9 cellular contexts compared by ENCODE assay signal in genomic region chr2:227509824-227510619, GRCh38. TPM values are rescaled to one million over a fixed set of nuclear protein-coding genes. Genes with fewer than 3 reads are reported as not detected.
DNase-seq lines count a peak whose midpoint lies in the region; ATAC-seq and TF ChIP-seq lines count a peak whose summit lies in the region.
"Had no signal": no experiment of that assay in that cellular context is flagged by ENCODE, and none has a peak within 500 bp of the region (broad histone marks: within the 10 kb centered on the region; RNA-seq: fewer than 3 reads in every experiment).

No MANE protein-coding gene starts in this region.

- no peak overlapping the region for H3K4me3 Mint-ChIP-seq in GM23338

- H4K20me1 ChIP-seq in GM23338 (replicated peaks; ENCODE audit: insufficient read depth): peaks cover 64% of the 10 kb centered on the region

- H3K9me2 ChIP-seq in GM23338 (ENCODE audit: insufficient read depth): no peaks in the 10 kb centered on the region

- H3K36me3 ChIP-seq in GM23338 (ENCODE audit: insufficient read depth): no peaks in the 10 kb centered on the region

- DNase-seq in GM23338 (ENCODE audit: low spot score): peak; percentile 32
- DNase-seq in RPMI7951 (ENCODE audit: low read depth): peak; percentile 72
- DNase-seq in fibroblast of gingiva (ENCODE audit: low read depth): peak; percentile 29
- DNase-seq in retinal pigment epithelial cell (ENCODE audit: low read depth): peak; percentile 17
- DNase-seq in NCI-H1105 treated with DMSO at 0.1 percent for 48 hours (lab: John Stamatoyannopoulos, UW): no peak
- no peak for DNase-seq in NCI-H128 (lab: John Stamatoyannopoulos, UW; ENCODE audit: unreplicated experiment)
- DNase-seq: activated T-cell treated with anti-CD3 and anti-CD28 coated beads for 4 hours had no signal

- H2AFZ ChIP-seq in GM23338: no peak overlapping the region

- no peak overlapping the region for H3K27ac ChIP-seq in GM23338 (ENCODE audit: low read depth)

- peaks cover 70% of the 10 kb centered on the region for H3K4me1 ChIP-seq in GM23338 (ENCODE audit: insufficient read depth)

- peak overlapping the region; percentile 46; the same call in 1 of the 2 replicates for H3K4me2 ChIP-seq in GM23338

- H3F3A ChIP-seq in GM23338 (replicated peaks; ENCODE audit: low read depth): no peaks in the 10 kb centered on the region

- no peaks in the 10 kb centered on the region for H3K36me3 Mint-ChIP-seq in GM23338 (ENCODE audit: low read depth)

- no peak overlapping the region for H3K4me3 ChIP-seq in GM23338
- H3K4me3 ChIP-seq in retinal pigment epithelial cell (ENCODE audit: low read length): no peak overlapping the region
- H3K4me3 ChIP-seq: lung had no signal

- ATAC-seq in GM23338 (peak; percentile 14; the same call in 1 of the 3 replicates), HG02623 (IDR thresholded peaks at IDR 0.05; ENCODE audit: unreplicated experiment) (no peak)

- TF ChIP-seq CTCF in GM23338 (conservative IDR thresholded peaks at IDR 0.05; ENCODE audit: low read depth in 2 of 2) (no peak), retinal pigment epithelial cell (conservative IDR thresholded peaks at IDR 0.05; ENCODE audit: low read depth, low read length) (no peak)

- H3K27ac Mint-ChIP-seq in GM23338: 0 out of 2 replicates have a peak overlapping the region, but pooled peaks have one; percentile 43

- H3K27me3 ChIP-seq in GM23338 (ENCODE audit: insufficient read depth): no peaks in the 10 kb centered on the region

- peaks cover 100% of the 10 kb centered on the region for H3K79me2 ChIP-seq in GM23338 (replicated peaks; ENCODE audit: insufficient read depth)

- H3K27me3 Mint-ChIP-seq in GM23338 (ENCODE audit: insufficient read depth, low read depth, poor library complexity): peaks cover 5% of the 10 kb centered on the region

- no peaks in the 10 kb centered on the region for H3K9me3 Mint-ChIP-seq in GM23338

- H3K4me1 Mint-ChIP-seq in GM23338: peaks cover 70% of the 10 kb centered on the region

TF ChIP-seq in GM23338, 12 proteins besides CTCF, POLR2A, EP300 and RAD21:
- no peak for TF ChIP-seq ZNF114 (CRISPR knock-in tag; IDR thresholded peaks at IDR 0.05)
- no peak for TF ChIP-seq POLR2AphosphoS5 (IDR thresholded peaks at IDR 0.05; ENCODE audit: low read depth)
- TF ChIP-seq ETS1 (IDR thresholded peaks at IDR 0.05): no peak
- TF ChIP-seq NANOG (IDR thresholded peaks at IDR 0.05; ENCODE audit: borderline replicate concordance): no peak
- no peak for TF ChIP-seq EZH2phosphoT487 (IDR thresholded peaks at IDR 0.05; ENCODE audit: unreplicated experiment)
- TF ChIP-seq STAT1 (IDR thresholded peaks at IDR 0.05; ENCODE audit: unreplicated experiment): no peak
- no peak for TF ChIP-seq REST (IDR thresholded peaks at IDR 0.05; ENCODE audit: unreplicated experiment)
- no peak for TF ChIP-seq JUNB (IDR thresholded peaks at IDR 0.05; ENCODE audit: unreplicated experiment)
- TF ChIP-seq ZNF462 (CRISPR knock-in tag; IDR thresholded peaks at IDR 0.05): no peak
- no peak for TF ChIP-seq ZNF331 (CRISPR knock-in tag; IDR thresholded peaks at IDR 0.05; ENCODE audit: low read depth)
- TF ChIP-seq EZH2 (IDR thresholded peaks at IDR 0.05; ENCODE audit: low read depth, unreplicated experiment): no peak
- no peak for TF ChIP-seq CREB1 (CRISPR knock-in tag; IDR thresholded peaks at IDR 0.05; ENCODE audit: low read depth)

RNA-seq across cellular contexts. Expression of gene AGFG1, which starts 38.1 kb away (rescaled TPM):
- total RNA-seq in GM23338 (2014; rRNA removed; shearing (Covaris generic)): 96.4 and 113 TPM in 2 replicates
- 13.8 and 14.5 TPM in 2 replicates for polyA plus RNA-seq in GM23338 (2016; fragmentation: Nextera tagmentation; extraction: Ambion mirVana)
- total RNA-seq in RPMI7951 (2014; rRNA removed; shearing (Covaris generic)): 85.0 and 120 TPM in 2 replicates

Comparison
In these comparisons a context has a peak if more than half of its experiments do, and no peak if none do; other contexts are left out.
1. DNase-seq: peak in GM23338 (single experiment), RPMI7951 (single experiment), fibroblast of gingiva (single experiment) and retinal pigment epithelial cell (single experiment); none in NCI-H1105 treated with DMSO at 0.1 percent for 48 hours (single experiment) and NCI-H128 (single experiment).